ENCODE assay signal across 23 cellular contexts in the genomic region with DNA sequence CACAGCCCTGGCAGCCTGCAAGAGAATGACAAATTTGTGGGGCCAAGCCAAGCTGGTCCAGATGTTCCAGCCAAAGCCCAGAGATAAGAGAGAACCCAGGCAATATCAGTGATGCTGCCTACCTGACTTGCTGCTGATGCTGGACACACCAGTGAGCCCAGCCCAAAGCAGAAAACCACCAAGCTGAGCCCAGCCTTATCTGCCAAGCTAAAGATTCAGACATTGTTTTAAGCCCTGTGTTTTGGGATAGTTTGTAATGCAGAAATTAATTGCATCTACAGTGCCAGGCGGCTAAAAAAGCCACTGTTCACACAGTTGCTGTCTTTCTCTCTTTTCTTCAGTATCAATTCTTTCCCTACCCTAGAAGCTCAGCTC. TPM values are rescaled to one million over a fixed set of nuclear protein-coding genes. Genes with fewer than 3 reads are reported as not detected.
DNase-seq lines count a peak whose midpoint lies in the region; ATAC-seq, FAIRE-seq and TF ChIP-seq lines count a peak whose summit lies in the region.
"Had no signal": no experiment of that assay in that cellular context is flagged by ENCODE, and none has a peak within 500 bp of the region (broad histone marks: within the 10 kb centered on the region; RNA-seq: fewer than 3 reads in every experiment).

No MANE protein-coding gene starts in this region.

- H2AFZ ChIP-seq in HepG2 (ENCODE audit: low read length) = no peak overlapping the region

- FAIRE-seq in HepG2 (lab: Jason Lieb, UNC) = no peak
- FAIRE-seq: A549, H54, HTR-8/SVneo had no signal

- CTCF ChIA-PET in HepG2 (lab: Yijun Ruan, JAX; ENCODE audit: low intra/inter-chr PET ratio, low total read pairs) = no interaction called here

- H3K4me1 ChIP-seq in HepG2 (ENCODE audit: insufficient read depth, low read length) (peaks cover 39% of the 10 kb centered on the region), right lobe of liver (peaks cover 0 to 23% (median 8%) of the 10 kb centered on the region in 4 donors)

- ATAC-seq in Right ventricle myocardium inferior (no peak), left ventricle myocardium superior (no peak), HepG2 (no peak), right lobe of liver (no peak), HG03108 (IDR thresholded peaks at IDR 0.05; ENCODE audit: unreplicated experiment) (no peak)
- ATAC-seq: A549 had no signal

- H4K20me1 ChIP-seq in HepG2 (ENCODE audit: insufficient read depth, low read length) = no peaks in the 10 kb centered on the region

- POLR2A ChIA-PET in HepG2 (lab: Yijun Ruan, JAX) = no interaction called here

- peaks cover 1% of the 10 kb centered on the region for H3K27me3 Mint-ChIP-seq in endothelial cell (ENCODE audit: unreplicated experiment)

- H3K27me3 ChIP-seq in HepG2 (ENCODE audit: control insufficient read depth in 1 of 2, insufficient read depth in 2 of 2, low read length in 2 of 2) = no peaks in the 10 kb centered on the region
- no peaks in the 10 kb centered on the region for H3K27me3 ChIP-seq in right lobe of liver

- peak overlapping the region; percentile 47 for H3K4me3 Mint-ChIP-seq in endothelial cell (ENCODE audit: unreplicated experiment)
- H3K4me3 Mint-ChIP-seq: CD4-positive, alpha-beta T cell; HFFc6; IgD-negative memory B cell had no signal

- H3K36me3 ChIP-seq in HepG2 (replicated peaks in 1 of 2; ENCODE audit: control insufficient read depth in 1 of 2, insufficient read depth in 2 of 2, low read length in 2 of 2) = no peaks in the 10 kb centered on the region
- H3K36me3 ChIP-seq in right lobe of liver = no peaks in the 10 kb centered on the region

- no peak overlapping the region for H3K4me3 ChIP-seq in HepG2 (replicated peaks in 1 of 3; ENCODE audit: insufficient read depth in 1 of 3, low read depth in 2 of 3, low read length in 3 of 3)
- no peak overlapping the region for H3K4me3 ChIP-seq in right lobe of liver
- H3K4me3 ChIP-seq: A549 had no signal

- H3K27ac Mint-ChIP-seq in endothelial cell (ENCODE audit: unreplicated experiment) = no peak overlapping the region
- H3K27ac Mint-ChIP-seq: CD4-positive, alpha-beta T cell; HFFc6; IgD-negative memory B cell had no signal

- H3K9ac ChIP-seq in HepG2 (ENCODE audit: insufficient read depth, low read depth, low read length) = no peak overlapping the region

- no TSS peak for BruUV-seq in HepG2 (replicated peaks; lab: Mats Ljungman, UMichigan)

- DNase-seq in Right ventricle myocardium inferior (ENCODE audit: missing footprints) (peak; percentile 37), left ventricle myocardium superior (no peak), HepG2 (ENCODE audit: low spot score) (no peak), right lobe of liver (no peak), endothelial cell (ENCODE audit: low spot score) (no peak), D341Med (ENCODE audit: low spot score) (no peak), NCI-H1048 (lab: John Stamatoyannopoulos, UW) (no peak)
- DNase-seq: AML-193; Caco-2; CD4-positive, alpha-beta T cell; DMS153; DMS79 treated with DMSO at 0.1 percent for 48 hours; GF-D8; HCEC 1CT; HFFc6 had no signal

- no peaks in the 10 kb centered on the region for H3K4me1 Mint-ChIP-seq in endothelial cell (ENCODE audit: unreplicated experiment)
- H3K4me1 Mint-ChIP-seq: IgD-negative memory B cell had no signal

- in situ Hi-C loops in HepG2 (cut with HindIII; ENCODE audit: extremely low pct_ligation_motif_present, low pct_unique_long_range_greater_than_20kb) = no loop called here

- TF ChIP-seq CTCF in HepG2 (CRISPR knock-in tag; IDR thresholded peaks at IDR 0.05) (no peak), right lobe of liver (IDR thresholded peaks at IDR 0.05) (no peak), endothelial cell (IDR thresholded peaks at IDR 0.05; ENCODE audit: unreplicated experiment) (no peak)

- H3K9me3 Mint-ChIP-seq in endothelial cell (ENCODE audit: unreplicated experiment) = no peaks in the 10 kb centered on the region
- H3K9me3 Mint-ChIP-seq: CD4-positive, alpha-beta T cell had no signal

- H3K27ac ChIP-seq in HepG2 (ENCODE audit: extremely low read length, insufficient read depth, low read length) (no peak overlapping the region), right lobe of liver (no peak overlapping the region)
- H3K27ac ChIP-seq: 22Rv1, A549, C4-2B had no signal

- peaks cover 12% of the 10 kb centered on the region for H3K9me3 ChIP-seq in HepG2 (ENCODE audit: low read length)
- H3K9me3 ChIP-seq in right lobe of liver = no peaks in the 10 kb centered on the region

- TF ChIP-seq EP300 in HepG2 (IDR thresholded peaks at IDR 0.05; ENCODE audit: low read depth in 2 of 2, low read length in 2 of 2) = no peak
- no peak for TF ChIP-seq EP300 in HepG2 (CRISPR knock-in tag; IDR thresholded peaks at IDR 0.05; ENCODE audit: borderline replicate concordance)

- no peaks in the 10 kb centered on the region for H3K79me2 ChIP-seq in HepG2 (ENCODE audit: insufficient read depth, low read length)

- TF ChIP-seq POLR2A in HepG2 (IDR thresholded peaks at IDR 0.05; ENCODE audit: insufficient read depth in 1 of 2, low read depth in 2 of 2, low read length in 2 of 2) (no peak), right lobe of liver (IDR thresholded peaks at IDR 0.05) (no peak)

- H3K36me3 Mint-ChIP-seq in endothelial cell (ENCODE audit: low read depth, unreplicated experiment) = peaks cover 4% of the 10 kb centered on the region
- H3K36me3 Mint-ChIP-seq: IgD-negative memory B cell had no signal

- WGBS in HepG2 (ENCODE audit: low lambda C conversion rate) = 92% methylated on average over 1 of the region's 1 CpG
- WGBS in right lobe of liver (ENCODE audit: insufficient coverage, low coverage, low lambda C conversion rate, missing lambda C conversion rate) = 100% methylated on average over 1 of the region's 1 CpG

- TF ChIP-seq RAD21 in HepG2 (CRISPR knock-in tag; IDR thresholded peaks at IDR 0.05) = no peak

- intact Hi-C loops in Right ventricle myocardium inferior (cut with DNase I) = no loop called here
- intact Hi-C loops in left ventricle myocardium superior (cut with micrococcal nuclease) = no loop called here
- intact Hi-C loops in HepG2 (cut with micrococcal nuclease; ENCODE audit: unreplicated experiment) = no loop called here
- intact Hi-C loops in right lobe of liver (cut with DNase I) = loop anchor here in 1 of 2 donors (10.0 kb wide), 1 partner anchor 151 kb away; no protein-coding TSS in a partner anchor

- no peak overlapping the region for H3K4me2 ChIP-seq in HepG2 (ENCODE audit: low read depth, low read length)
- H3K4me2 ChIP-seq: A549 had no signal

TF ChIP-seq in HepG2, 621 proteins besides CTCF, POLR2A, EP300 and RAD21:
- TF ChIP-seq, protein P1, sequence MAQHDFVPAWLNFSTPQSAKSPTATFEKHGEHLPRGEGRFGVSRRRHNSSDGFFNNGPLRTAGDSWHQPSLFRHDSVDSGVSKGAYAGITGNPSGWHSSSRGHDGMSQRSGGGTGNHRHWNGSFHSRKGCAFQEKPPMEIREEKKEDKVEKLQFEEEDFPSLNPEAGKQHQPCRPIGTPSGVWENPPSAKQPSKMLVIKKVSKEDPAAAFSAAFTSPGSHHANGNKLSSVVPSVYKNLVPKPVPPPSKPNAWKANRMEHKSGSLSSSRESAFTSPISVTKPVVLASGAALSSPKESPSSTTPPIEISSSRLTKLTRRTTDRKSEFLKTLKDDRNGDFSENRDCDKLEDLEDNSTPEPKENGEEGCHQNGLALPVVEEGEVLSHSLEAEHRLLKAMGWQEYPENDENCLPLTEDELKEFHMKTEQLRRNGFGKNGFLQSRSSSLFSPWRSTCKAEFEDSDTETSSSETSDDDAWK (CRISPR knock-in tag; IDR thresholded peaks at IDR 0.05) = no peak
- TF ChIP-seq ZNF331 (CRISPR knock-in tag; IDR thresholded peaks at IDR 0.05) = peak; percentile 100
TF ChIP-seq in HepG2: peak in this region for 1.

RNA-seq across cellular contexts. Expression of a gene that starts 8.0 kb away (rescaled TPM):
- total RNA-seq in Right ventricle myocardium inferior (0.08 TPM), left ventricle myocardium superior (not detected), HepG2 (2016; rRNA removed; fragmentation: Illumina TruSeq; extraction: Trizol) (0.14 and 0.58 TPM in 2 replicates), right lobe of liver (10 to 100 TPM in 1 of 6 experiments, 1 to 10 TPM in 3, under 1 TPM in 1, not detected in 1; 0.63 to 22.9 (median 1.1) TPM), endothelial cell (ENCODE audit: unreplicated experiment) (not detected)
- 0.10 and 0.18 TPM in 2 replicates for total RNA-seq in HepG2 (2016; cell fraction: cytosol; rRNA removed; fragmentation: Illumina TruSeq; extraction: Trizol; ENCODE audit: low read depth)
- total RNA-seq in HepG2 (2016; cell fraction: insoluble cytoplasmic fraction; rRNA removed; fragmentation: Illumina TruSeq; extraction: Trizol) = 0.09 and 0.74 TPM in 2 replicates
- total RNA-seq in HepG2 (2016; cell fraction: membrane; rRNA removed; fragmentation: Illumina TruSeq; extraction: Trizol) = 0.17 and 0.31 TPM in 2 replicates
- total RNA-seq in HepG2 (2016; cell fraction: nucleus; rRNA removed; fragmentation: Illumina TruSeq; extraction: Trizol) = 0.47 and 1.4 TPM in 2 replicates
- 0.13 and 0.26 TPM in 2 replicates for polyA plus RNA-seq in HepG2 (2011; rRNA removed)
- polyA plus RNA-seq in HepG2 (2011; cell fraction: cytosol; rRNA removed) = 0.11 TPM in 1 of 2 replicates, not detected in the other
- 0.31 and 1.3 TPM in 2 replicates for polyA plus RNA-seq in HepG2 (2011; cell fraction: nucleus; rRNA removed)
- 0.04 TPM in 1 of 2 replicates, not detected in the other for polyA plus RNA-seq in HepG2 (2012)
- 0.09 and 0.12 TPM in 2 replicates for polyA plus RNA-seq in HepG2 (2016; cell fraction: cytosol; fragmentation: Illumina TruSeq; extraction: Trizol; ENCODE audit: low read depth)
- polyA plus RNA-seq in HepG2 (2016; cell fraction: insoluble cytoplasmic fraction; fragmentation: Illumina TruSeq; extraction: Trizol; ENCODE audit: low read depth) = 0.21 and 0.39 TPM in 2 replicates
- polyA plus RNA-seq in HepG2 (2016; cell fraction: membrane; fragmentation: Illumina TruSeq; extraction: Trizol; ENCODE audit: low read depth) = 0.22 TPM in 2 replicates
- 1.7 and 3.1 TPM in 2 replicates for polyA plus RNA-seq in HepG2 (2016; cell fraction: nucleus; fragmentation: Illumina TruSeq; extraction: Trizol; ENCODE audit: insufficient read depth, low read depth)
- polyA minus RNA-seq in HepG2 (2011; rRNA and poly(A)+ RNA removed; ENCODE audit: low replicate concordance) = 0.16 TPM in 1 of 2 replicates, not detected in the other
- not detected in 2 replicates for polyA minus RNA-seq in HepG2 (2011; cell fraction: cytosol; rRNA and poly(A)+ RNA removed)
- polyA minus RNA-seq in HepG2 (2011; cell fraction: nucleus; rRNA and poly(A)+ RNA removed) = 0.12 and 0.39 TPM in 2 replicates
- total RNA-seq: Caco-2; CD4-positive, alpha-beta T cell; HFFc6 had no signal
- polyA plus RNA-seq: BJ, IgD-negative memory B cell had no signal
